15 cellular contexts compared by ENCODE assay signal in the genomic region with DNA sequence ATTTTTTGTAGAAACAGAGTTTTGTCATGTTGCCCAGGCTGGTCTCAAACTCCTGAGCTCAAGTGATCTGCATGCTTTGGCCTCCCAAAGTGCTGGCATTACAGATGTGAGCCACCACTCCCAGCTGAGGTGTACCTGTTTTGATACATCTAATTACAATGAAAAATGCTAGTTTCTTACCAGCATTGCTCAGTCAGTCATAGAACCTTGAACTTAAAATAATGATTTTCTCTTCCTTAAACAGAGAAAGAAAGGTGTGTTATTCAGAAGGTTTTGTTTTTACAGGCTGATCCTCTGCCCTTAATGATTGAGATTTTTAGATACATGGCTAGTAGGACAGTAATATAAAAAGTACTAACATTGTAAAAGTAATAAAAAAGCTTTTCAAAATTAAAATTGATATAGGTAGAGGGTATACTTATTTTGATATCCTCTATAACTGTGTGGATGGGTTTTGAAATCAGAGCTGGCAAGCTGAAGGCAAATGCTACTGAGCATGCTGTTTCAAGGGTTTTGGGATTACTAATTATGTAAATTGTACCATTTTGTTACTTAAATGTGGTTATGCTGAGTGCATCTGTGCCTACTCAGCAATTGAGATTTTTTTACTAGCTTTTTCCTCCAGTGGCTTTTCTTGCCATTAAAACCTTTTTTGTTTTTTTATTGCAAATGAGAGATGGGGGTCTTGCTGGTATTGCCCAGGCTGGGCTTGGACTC. TPM values are rescaled to one million over a fixed set of nuclear protein-coding genes. Genes with fewer than 3 reads are reported as not detected.
A peak's percentile ranks its signal among the peaks of the same experiment; 100 is the strongest.
DNase-seq lines count a peak whose midpoint lies in the region; ATAC-seq and TF ChIP-seq lines count a peak whose summit lies in the region.
"Had no signal": no experiment of that assay in that cellular context is flagged by ENCODE, and none has a peak within 500 bp of the region (broad histone marks: within the 10 kb centered on the region; RNA-seq: fewer than 3 reads in every experiment).

No MANE protein-coding gene starts in this region.

- no peak for TF ChIP-seq POLR2A in GM18505 (IDR thresholded peaks at IDR 0.05; ENCODE audit: borderline replicate concordance, extremely low read depth, insufficient read depth, insufficient read length)

- H3K36me3 Mint-ChIP-seq in effector memory CD8-positive, alpha-beta T cell (ENCODE audit: insufficient read depth), result peaks cover 43% of the 10 kb centered on the region

- no peaks in the 10 kb centered on the region for H3K36me3 ChIP-seq in colonic mucosa

- no peaks in the 10 kb centered on the region for H3K9me3 ChIP-seq in colonic mucosa
- H3K9me3 ChIP-seq: testis had no signal

- no peaks in the 10 kb centered on the region for H3K27me3 ChIP-seq in colonic mucosa
- H3K27me3 ChIP-seq: testis had no signal

- H3K4me1 ChIP-seq in colonic mucosa, result peaks cover 4% of the 10 kb centered on the region

- H3K27ac ChIP-seq in colonic mucosa, result no peak overlapping the region
- H3K27ac ChIP-seq: testis had no signal

- intact Hi-C loops in colonic mucosa (cut with DNase I), result no loop called here

- H3K4me1 Mint-ChIP-seq in effector memory CD8-positive, alpha-beta T cell (ENCODE audit: low read depth in 2 of 2), result peaks cover 61 to 87% of the 10 kb centered on the region in 2 donors

- ATAC-seq in GM18505 (IDR thresholded peaks at IDR 0.05; ENCODE audit: unreplicated experiment) (peak; percentile 61), GM19463 (IDR thresholded peaks at IDR 0.05; ENCODE audit: unreplicated experiment) (peak; percentile 82), HG03060 (IDR thresholded peaks at IDR 0.05; ENCODE audit: low read depth, unreplicated experiment) (peak; percentile 83)
- no peak for ATAC-seq in effector memory CD8-positive, alpha-beta T cell (replicated peaks)
- ATAC-seq: activated CD8-positive, alpha-beta memory T cell treated with anti-CD3 and anti-CD28 coated beads, Interleukin-2, amount 10 ng/mL, durations not matched to agents 7 days and 5 days; SK-N-SH treated with all-trans-retinoic acid at 6 μM for 48 hours had no signal

- no peak for DNase-seq in effector memory CD8-positive, alpha-beta T cell
- DNase-seq in NCI-H146 (lab: John Stamatoyannopoulos, UW) (no peak), NCI-H526 treated with DMSO at 0.1 percent for 48 hours (lab: John Stamatoyannopoulos, UW) (no peak), colonic mucosa (no peak), iPS-NIHi7 (ENCODE audit: extremely low spot score) (no peak)
- DNase-seq: activated CD8-positive, alpha-beta memory T cell treated with anti-CD3 and anti-CD28 coated beads, Interleukin-2, amount 10 ng/mL, durations not matched to agents 7 days and 5 days; DMS53; head of caudate nucleus; IMR-90; stimulated activated CD4-positive, alpha-beta T cell treated with anti-CD3 and anti-CD28 coated beads, Interleukin-15, amount 100 ng/mL, for 24 hours; testis had no signal

- peak overlapping the region in 1 of 2 donors; percentile 33 for H3K27ac Mint-ChIP-seq in effector memory CD8-positive, alpha-beta T cell

- TF ChIP-seq CTCF in colonic mucosa (IDR thresholded peaks at IDR 0.05), result no peak

- H3K9me3 Mint-ChIP-seq in effector memory CD8-positive, alpha-beta T cell, result no peaks in the 10 kb centered on the region

- H3K4me3 ChIP-seq in colonic mucosa, result no peak overlapping the region
- H3K4me3 ChIP-seq: testis had no signal

- H3K4me3 Mint-ChIP-seq in effector memory CD8-positive, alpha-beta T cell, result peak overlapping the region; percentile 22 to 52
- H3K4me3 Mint-ChIP-seq: activated CD8-positive, alpha-beta memory T cell treated with anti-CD3 and anti-CD28 coated beads, Interleukin-2, amount 10 ng/mL, durations not matched to agents 7 days and 5 days had no signal

- H3K27me3 Mint-ChIP-seq in effector memory CD8-positive, alpha-beta T cell, result no peaks in the 10 kb centered on the region
- H3K27me3 Mint-ChIP-seq: activated CD8-positive, alpha-beta memory T cell treated with anti-CD3 and anti-CD28 coated beads, Interleukin-2, amount 10 ng/mL, durations not matched to agents 7 days and 5 days had no signal

- H3K9ac ChIP-seq in colonic mucosa (ENCODE audit: low read depth in 2 of 2, low read length in 2 of 2), result no peak overlapping the region

RNA-seq across cellular contexts. Expression of a gene that starts 16.1 kb away (rescaled TPM):
- total RNA-seq in colonic mucosa, result 100 to 1,000 TPM; 136 to 142 TPM
